In genomic region chr21:45974073-45975016, GRCh38 we compare ENCODE assay signal across 8 cellular contexts. TPM values are rescaled to one million over a fixed set of nuclear protein-coding genes. Genes with fewer than 3 reads are reported as not detected.
DNase-seq lines count a peak whose midpoint lies in the region; ATAC-seq and TF ChIP-seq lines count a peak whose summit lies in the region.

No MANE protein-coding gene starts in this region.

- no peak for TF ChIP-seq POLR2A in esophagus muscularis mucosa (IDR thresholded peaks at IDR 0.05; ENCODE audit: low read depth)

- H3K27me3 ChIP-seq in esophagus muscularis mucosa (no peaks in the 10 kb centered on the region), mucosa of rectum (ENCODE audit: control insufficient read depth in 2 of 2, insufficient read depth in 2 of 2, low read length in 2 of 2) (peaks cover 24 to 32% of the 10 kb centered on the region in 2 donors)

- DNase-seq in AG20443 (ENCODE audit: low spot score) (peak; percentile 68), esophagus muscularis mucosa (ENCODE audit: extremely low spot score) (no peak), NCI-H1048 (lab: John Stamatoyannopoulos, UW) (no peak), HPDE6-E6E7 (ENCODE audit: extremely low spot score) (no peak), amniotic stem cell (lab: John Stamatoyannopoulos, UW) (no peak)

- H3K27ac ChIP-seq in VCaP, result peak overlapping the region; percentile 62; the same call in 1 of the 2 replicates
- peak overlapping the region; percentile 96 to 99 (median 98) for H3K27ac ChIP-seq in esophagus muscularis mucosa (replicated peaks in 1 of 4)
- peak overlapping the region; percentile 81 to 88 for H3K27ac ChIP-seq in mucosa of rectum (ENCODE audit: low read depth in 2 of 2, low read length in 2 of 2)

- no peak for TF ChIP-seq EP300 in esophagus muscularis mucosa (IDR thresholded peaks at IDR 0.05)

- peak; percentile 14 for ATAC-seq in GM21825 (IDR thresholded peaks at IDR 0.05; ENCODE audit: unreplicated experiment)

- TF ChIP-seq CTCF in VCaP (conservative IDR thresholded peaks at IDR 0.05) (no peak), esophagus muscularis mucosa (IDR thresholded peaks at IDR 0.05) (no peak)

- intact Hi-C loops in esophagus muscularis mucosa (cut with DNase I), result loop anchor here (10.0 kb wide), 1 partner anchor 350 kb away; the partner anchor contains the start of genes C21orf58 and PCNT

- H3K9me3 ChIP-seq in esophagus muscularis mucosa (no peaks in the 10 kb centered on the region), mucosa of rectum (ENCODE audit: control insufficient read depth in 2 of 2, low read length in 2 of 2) (no peaks in the 10 kb centered on the region)

- 6% methylated on average over 30 of the region's 59 CpGs for WGBS in esophagus muscularis mucosa

- peak overlapping the region; percentile 59 to 62 (median 61) for H3K4me3 ChIP-seq in esophagus muscularis mucosa
- H3K4me3 ChIP-seq in mucosa of rectum (ENCODE audit: low read length in 2 of 2), result peak overlapping the region; percentile 51 to 55

- peaks cover 71 to 92% (median 86%) of the 10 kb centered on the region in 4 donors for H3K4me1 ChIP-seq in esophagus muscularis mucosa
- peaks cover 14 to 25% of the 10 kb centered on the region in 2 donors for H3K4me1 ChIP-seq in mucosa of rectum (ENCODE audit: control insufficient read depth in 2 of 2, insufficient read depth in 2 of 2, low read length in 2 of 2)

- H3K9ac ChIP-seq in mucosa of rectum (ENCODE audit: low read depth in 1 of 2, low read length in 2 of 2), result peak overlapping the region; percentile 1 to 47

- no peaks in the 10 kb centered on the region for H3K36me3 ChIP-seq in esophagus muscularis mucosa
- no peaks in the 10 kb centered on the region for H3K36me3 ChIP-seq in mucosa of rectum (ENCODE audit: control insufficient read depth in 2 of 2, insufficient read depth in 2 of 2, low read length in 2 of 2)

RNA-seq across cellular contexts. Expression of gene COL6A1, which starts 7.2 kb away (rescaled TPM):
- 1,000 to 10,000 TPM in 2 of 4 donors, 100 to 1,000 TPM in 2; 646 to 1,432 (median 1,078) TPM for total RNA-seq in esophagus muscularis mucosa
